Comparison of ENCODE assay signal across 14 cellular contexts in the genomic region with DNA sequence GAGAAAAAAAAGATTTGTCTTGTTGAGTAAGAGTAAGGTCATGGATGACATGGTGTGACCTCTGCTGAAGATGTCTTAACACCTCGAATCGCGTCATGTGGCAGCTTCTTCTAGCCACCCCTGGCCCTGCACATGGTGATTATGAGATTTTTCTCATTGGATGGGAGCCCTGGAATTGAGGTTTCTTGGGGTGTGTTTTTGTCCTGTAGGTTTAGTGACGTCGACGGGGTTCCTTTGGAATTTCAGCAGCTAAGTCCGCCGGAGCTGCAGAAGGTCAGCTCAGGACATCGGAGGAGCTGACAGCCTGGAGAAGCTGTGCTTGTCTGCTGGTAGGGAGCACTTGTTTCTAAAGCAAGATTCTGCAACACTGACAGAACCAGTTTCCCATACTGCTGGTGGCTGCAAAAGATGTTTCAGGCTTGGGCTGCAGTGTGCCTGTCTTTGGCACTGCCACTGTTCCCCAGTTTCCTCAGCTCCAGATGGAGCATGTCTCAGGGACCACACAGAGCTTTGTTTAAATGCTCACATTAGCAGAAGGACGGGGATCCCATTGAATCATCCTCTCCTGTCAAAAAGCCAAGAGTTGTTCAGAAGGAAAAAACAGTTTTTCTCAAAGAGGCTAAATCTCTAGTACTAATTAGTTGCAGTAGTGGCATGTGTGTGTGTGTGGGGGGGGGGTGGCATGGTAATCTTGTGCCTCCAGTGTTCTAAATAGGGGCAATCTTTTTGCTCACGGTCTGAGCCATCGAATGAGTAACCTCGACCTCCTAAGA. TPM values are rescaled to one million over a fixed set of nuclear protein-coding genes. Genes with fewer than 3 reads are reported as not detected.
DNase-seq lines count a peak whose midpoint lies in the region; ATAC-seq and TF ChIP-seq lines count a peak whose summit lies in the region.
"Had no signal": no experiment of that assay in that cellular context is flagged by ENCODE, and none has a peak within 500 bp of the region (broad histone marks: within the 10 kb centered on the region; RNA-seq: fewer than 3 reads in every experiment).

No MANE protein-coding gene starts in this region.

- no peak for ATAC-seq in HG02970 (IDR thresholded peaks at IDR 0.05; ENCODE audit: low FRiP score, unreplicated experiment)
- ATAC-seq in omental fat pad (ENCODE audit: low FRiP score): no peak
- no peak for ATAC-seq in HG02759 (IDR thresholded peaks at IDR 0.05; ENCODE audit: unreplicated experiment)
- ATAC-seq in GM18907 (IDR thresholded peaks at IDR 0.05; ENCODE audit: unreplicated experiment): no peak
- ATAC-seq: CD8-positive, alpha-beta T cell had no signal

- H3K4me1 Mint-ChIP-seq in IgD-negative memory B cell: peaks cover 22 to 31% (median 24%) of the 10 kb centered on the region in 3 donors
- H3K4me1 Mint-ChIP-seq in osteocyte (ENCODE audit: unreplicated experiment): peaks cover 32% of the 10 kb centered on the region

- H3K36me3 Mint-ChIP-seq in IgD-negative memory B cell: no peaks in the 10 kb centered on the region
- H3K36me3 Mint-ChIP-seq in osteocyte (ENCODE audit: unreplicated experiment): no peaks in the 10 kb centered on the region

- H3K4me3 Mint-ChIP-seq in IgD-negative memory B cell (peak overlapping the region in 3 of 4 donors; percentile 9 to 78 (median 23)), osteocyte (ENCODE audit: unreplicated experiment) (no peak overlapping the region)
- H3K4me3 Mint-ChIP-seq: CD8-positive, alpha-beta T cell had no signal

- H3K9me3 Mint-ChIP-seq in IgD-negative memory B cell: no peaks in the 10 kb centered on the region
- no peaks in the 10 kb centered on the region for H3K9me3 Mint-ChIP-seq in osteocyte (ENCODE audit: unreplicated experiment)
- H3K9me3 Mint-ChIP-seq: CD8-positive, alpha-beta T cell had no signal

- peak; percentile 74 for DNase-seq in AG08396 (ENCODE audit: low spot score)
- DNase-seq in epidermal melanocyte (ENCODE audit: insufficient read length, low spot score): peak; percentile 45
- DNase-seq in osteocyte (ENCODE audit: extremely low spot score, unreplicated experiment): no peak
- no peak for DNase-seq in omental fat pad (ENCODE audit: low spot score)
- DNase-seq: activated gamma-delta T cell treated with Interleukin-2 at 50 U/mL for 16 hours; CD8-positive, alpha-beta T cell; midbrain; OCI-M1; stimulated activated CD4-positive, alpha-beta T cell treated with anti-CD3 and anti-CD28 coated beads, Interleukin-4, amount 100 ng/mL, for 24 hours; WERI-Rb-1 had no signal

- H3K27ac Mint-ChIP-seq in IgD-negative memory B cell: peak overlapping the region; percentile 9 to 97 (median 87)
- peak overlapping the region; percentile 75 for H3K27ac Mint-ChIP-seq in osteocyte (ENCODE audit: unreplicated experiment)

- H3K27me3 Mint-ChIP-seq in IgD-negative memory B cell (peaks cover 49% of the 10 kb centered on the region), osteocyte (ENCODE audit: unreplicated experiment) (no peaks in the 10 kb centered on the region)

- TF ChIP-seq CTCF in osteocyte (IDR thresholded peaks at IDR 0.05) (no peak), omental fat pad (IDR thresholded peaks at IDR 0.05) (no peak)

RNA-seq across cellular contexts. Expression of a gene that starts 5.2 kb away (rescaled TPM):
- 487 TPM for polyA plus RNA-seq in IgD-negative memory B cell
- total RNA-seq in osteocyte (438 and 598 TPM in 2 replicates), omental fat pad (1,000 to 10,000 TPM in 3 of 4 donors, 100 to 1,000 TPM in 1; 935 to 2,479 (median 2,174) TPM)

Comparison
In these comparisons a context has a peak if more than half of its experiments do, and no peak if none do; other contexts are left out.
1. DNase-seq: peak in AG08396 (single experiment) and epidermal melanocyte (single experiment); none in osteocyte (single experiment) and omental fat pad (single experiment).